ENCODE assay signal across 9 cellular contexts in the genomic region with DNA sequence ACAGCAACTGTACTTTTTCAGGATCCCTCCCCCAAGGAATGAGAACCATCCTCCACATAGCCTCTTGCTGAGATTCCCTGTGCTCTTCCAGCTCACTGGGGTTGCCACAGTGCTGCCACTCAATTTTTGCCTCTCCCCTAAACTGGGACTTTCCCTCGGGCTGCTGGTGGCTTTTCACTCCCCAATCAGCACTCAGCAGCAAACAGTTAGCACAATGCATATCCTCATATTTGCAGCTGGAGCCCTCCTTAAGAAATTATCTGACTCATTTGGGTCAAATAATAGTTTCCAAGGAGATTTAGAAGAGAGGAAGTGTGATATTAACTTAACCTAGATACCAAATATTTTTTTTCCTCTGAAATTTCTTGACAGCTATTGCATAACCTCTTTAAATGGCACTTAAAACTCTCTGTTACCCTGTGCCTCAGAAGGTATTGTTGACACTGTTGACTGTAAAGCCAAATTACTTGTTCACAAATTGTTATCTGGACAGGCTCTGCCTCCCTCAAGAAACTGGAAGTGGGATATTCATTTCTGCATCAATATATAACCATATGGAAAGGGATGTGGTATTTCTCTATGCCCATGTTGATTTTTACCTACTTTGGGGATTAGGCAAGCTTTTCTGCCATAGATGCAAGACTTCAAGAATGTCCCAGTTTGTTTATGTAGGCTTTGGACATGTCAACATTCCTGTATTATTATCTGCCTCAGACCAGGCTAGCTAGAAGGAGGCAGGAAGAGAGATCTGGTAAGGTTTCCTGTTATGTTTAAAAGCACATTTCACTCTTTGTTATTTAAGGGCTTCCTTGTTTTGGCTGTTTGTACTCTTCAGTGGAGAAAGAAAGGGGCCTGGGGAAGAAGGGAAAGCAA. TPM values are rescaled to one million over a fixed set of nuclear protein-coding genes. Genes with fewer than 3 reads are reported as not detected.
DNase-seq lines count a peak whose midpoint lies in the region; FAIRE-seq and TF ChIP-seq lines count a peak whose summit lies in the region.
"Had no signal": no experiment of that assay in that cellular context is flagged by ENCODE, and none has a peak within 500 bp of the region (broad histone marks: within the 10 kb centered on the region; RNA-seq: fewer than 3 reads in every experiment).

No MANE protein-coding gene starts in this region.

- peaks cover 15% of the 10 kb centered on the region for H3K79me2 ChIP-seq in hepatocyte

- intact Hi-C loops in tibial artery (cut with DNase I; ENCODE audit: low total_unique reads) (no loop called here), prostate gland (cut with DNase I) (no loop called here)

- H3K36me3 Mint-ChIP-seq in activated naive CD8-positive, alpha-beta T cell = peaks cover 23% of the 10 kb centered on the region

- 0 out of 22 replicates have a peak, but pooled peaks cover 0 to 6% (median 0%) of the 10 kb centered on the region in 11 experiments for H4K20me1 ChIP-seq in BLaER1 treated with 17β-estradiol and CSF1 and Interleukin-3, amounts not matched to agents 10 nM and 100 nM
- no peaks in the 10 kb centered on the region for H4K20me1 ChIP-seq in hepatocyte (ENCODE audit: insufficient read depth, poor library complexity, severe bottlenecking)

- DNase-seq in GM20000 (ENCODE audit: low spot score) (peak; percentile 33), HTR-8/SVneo (ENCODE audit: insufficient read length, low spot score) (peak; percentile 13), hepatocyte (ENCODE audit: low spot score) (no peak), tibial artery (peak in 1 of 2 donors; percentile 33), prostate gland (ENCODE audit: low spot score) (no peak), NCI-H1930 (lab: John Stamatoyannopoulos, UW) (no peak)

- H3K27me3 Mint-ChIP-seq in activated naive CD8-positive, alpha-beta T cell = no peaks in the 10 kb centered on the region

- H3K9me3 ChIP-seq in BLaER1 treated with 17β-estradiol and CSF1 and Interleukin-3, amounts not matched to agents 10 nM and 100 nM (replicated peaks in 1 of 11) = no peaks in the 10 kb centered on the region
- no peaks in the 10 kb centered on the region for H3K9me3 ChIP-seq in hepatocyte (ENCODE audit: low read depth)
- no peaks in the 10 kb centered on the region for H3K9me3 ChIP-seq in tibial artery
- H3K9me3 ChIP-seq in prostate gland = no peaks in the 10 kb centered on the region

- H3K4me2 ChIP-seq in BLaER1 treated with 17β-estradiol and CSF1 and Interleukin-3, amounts not matched to agents 10 nM and 100 nM = peak overlapping the region; percentile 26 to 90 (median 77)
- H3K4me2 ChIP-seq in hepatocyte = no peak overlapping the region

- no peak for TF ChIP-seq CTCF in GM20000 (IDR thresholded peaks at IDR 0.05; ENCODE audit: extremely low read depth, missing control alignments)
- TF ChIP-seq CTCF in hepatocyte (IDR thresholded peaks at IDR 0.05; ENCODE audit: poor library complexity) = no peak
- TF ChIP-seq CTCF in tibial artery (IDR thresholded peaks at IDR 0.05) = no peak
- no peak for TF ChIP-seq CTCF in prostate gland (IDR thresholded peaks at IDR 0.05)

- H3K27ac ChIP-seq in BLaER1 treated with 17β-estradiol and CSF1 and Interleukin-3, amounts not matched to agents 10 nM and 100 nM = peak overlapping the region; percentile 37 to 94 (median 81); a peak in 21 of 22 replicates
- H3K27ac ChIP-seq in hepatocyte (peak overlapping the region; percentile 7), tibial artery (peak overlapping the region; percentile 10 to 50), prostate gland (peak overlapping the region in 1 of 2 donors; percentile 18)

- no peak for TF ChIP-seq POLR2A in prostate gland (IDR thresholded peaks at IDR 0.05)

- no peaks in the 10 kb centered on the region for H3K27me3 ChIP-seq in BLaER1 treated with 17β-estradiol and CSF1 and Interleukin-3, amounts not matched to agents 10 nM and 100 nM
- H3K27me3 ChIP-seq in hepatocyte (no peaks in the 10 kb centered on the region), tibial artery (no peaks in the 10 kb centered on the region), prostate gland (replicated peaks; ENCODE audit: insufficient read depth) (no peaks in the 10 kb centered on the region)

- H3K9me3 Mint-ChIP-seq in activated naive CD8-positive, alpha-beta T cell (ENCODE audit: low read depth) = no peaks in the 10 kb centered on the region

- H3K4me1 ChIP-seq in BLaER1 treated with 17β-estradiol and CSF1 and Interleukin-3, amounts not matched to agents 10 nM and 100 nM = peaks cover 15 to 72% (median 39%) of the 10 kb centered on the region in 10 experiments
- peaks cover 21% of the 10 kb centered on the region for H3K4me1 ChIP-seq in hepatocyte (ENCODE audit: insufficient read depth)
- peaks cover 0 to 42% (median 26%) of the 10 kb centered on the region in 4 donors for H3K4me1 ChIP-seq in tibial artery
- H3K4me1 ChIP-seq in prostate gland (replicated peaks) = peaks cover 10% of the 10 kb centered on the region

- no peak overlapping the region for H2AFZ ChIP-seq in hepatocyte

- H3K27ac Mint-ChIP-seq in activated naive CD8-positive, alpha-beta T cell = peak overlapping the region; percentile 84

- H3K4me3 Mint-ChIP-seq in activated naive CD8-positive, alpha-beta T cell = peak overlapping the region; percentile 60

- H3K9me2 ChIP-seq in hepatocyte (replicated peaks; ENCODE audit: insufficient read depth) = no peaks in the 10 kb centered on the region

- H3K4me3 ChIP-seq in BLaER1 treated with 17β-estradiol and CSF1 and Interleukin-3, amounts not matched to agents 10 nM and 100 nM = peak overlapping the region in 2 of 10 experiments; percentile 16 to 24; a peak in 4 of 20 replicates
- H3K4me3 ChIP-seq in hepatocyte (no peak overlapping the region), tibial artery (no peak overlapping the region), prostate gland (no peak overlapping the region)

- H3K9ac ChIP-seq in BLaER1 treated with 17β-estradiol and CSF1 and Interleukin-3, amounts not matched to agents 10 nM and 100 nM = peak overlapping the region in 8 of 11 experiments; percentile 34 to 74 (median 66); a peak in 15 of 22 replicates

- no peak for FAIRE-seq in HTR-8/SVneo (lab: Jason Lieb, UNC)
- FAIRE-seq: colon had no signal

- H3K36me3 ChIP-seq in BLaER1 treated with 17β-estradiol and CSF1 and Interleukin-3, amounts not matched to agents 10 nM and 100 nM = peaks cover 29 to 95% (median 83%) of the 10 kb centered on the region in 11 experiments
- no peaks in the 10 kb centered on the region for H3K36me3 ChIP-seq in hepatocyte (replicated peaks; ENCODE audit: insufficient read depth, low read depth)
- H3K36me3 ChIP-seq in tibial artery = peaks cover 3 to 12% (median 7%) of the 10 kb centered on the region in 3 donors
- no peaks in the 10 kb centered on the region for H3K36me3 ChIP-seq in prostate gland

- 22% methylated on average over 1 of the region's 1 CpG for WGBS in hepatocyte (ENCODE audit: low lambda C conversion rate, missing lambda C conversion rate)
- WGBS in prostate gland = 30% methylated on average over 1 of the region's 1 CpG

- H3K4me1 Mint-ChIP-seq in activated naive CD8-positive, alpha-beta T cell (ENCODE audit: low read depth) = peaks cover 82% of the 10 kb centered on the region

RNA-seq across cellular contexts. Expression of a gene that starts 58.0 kb away (rescaled TPM):
- total RNA-seq in hepatocyte (140 and 146 TPM in 2 replicates), prostate gland (10 to 100 TPM; 19.4 to 39.1 TPM)
- polyA plus RNA-seq in hepatocyte = 68.3 and 74.7 TPM in 2 replicates

Comparison
In these comparisons a context has a peak if more than half of its experiments do, and no peak if none do; other contexts are left out.
1. DNase-seq: peak in GM20000 (single experiment) and HTR-8/SVneo (single experiment); none in hepatocyte (single experiment), prostate gland (single experiment) and NCI-H1930 (0 of 2).